In genomic region chr2:80462654-80463053, GRCh38 we compare ENCODE assay signal across 9 cellular contexts.
"Had no signal": no experiment of that assay in that cellular context is flagged by ENCODE, and none has a peak within 500 bp of the region (broad histone marks: within the 10 kb centered on the region; RNA-seq: fewer than 3 reads in every experiment).

No MANE protein-coding gene starts in this region.

- H3K9ac ChIP-seq: GM23248 had no signal

- H3K4me3 ChIP-seq: GM23248, K562 had no signal

- H2AFZ ChIP-seq: GM23248 had no signal

- FAIRE-seq: H54, HTR-8/SVneo, K562 had no signal

- DNase-seq: GM23248, GOT3, H9, HCEC 1CT, IMR-90, KG1 had no signal

- H3K27ac ChIP-seq: GM23248 had no signal
